In genomic region chr12:89450922-89451321, GRCh38 we compare ENCODE assay signal across 11 cellular contexts.
DNase-seq lines count a peak whose midpoint lies in the region; ATAC-seq, FAIRE-seq and TF ChIP-seq lines count a peak whose summit lies in the region.
"Had no signal": no experiment of that assay in that cellular context is flagged by ENCODE, and none has a peak within 500 bp of the region (broad histone marks: within the 10 kb centered on the region; RNA-seq: fewer than 3 reads in every experiment).

No MANE protein-coding gene starts in this region.

- no peak for FAIRE-seq in A549 (lab: Jason Lieb, UNC)

- no peak overlapping the region for H3K4me3 Mint-ChIP-seq in stimulated activated naive B cell treated with anti-CD40 and anti-IgM and Interleukin-4, amounts not matched to agents 10 μg/mL and 1 μg/mL and 100 μg/mL, for 72 hours
- H3K4me3 Mint-ChIP-seq: B cell had no signal

- no peak for TF ChIP-seq POLR2A in A549 (IDR thresholded peaks at IDR 0.05; ENCODE audit: low read length)

- H3K36me3 Mint-ChIP-seq in stimulated activated naive B cell treated with anti-CD40 and anti-IgM and Interleukin-4, amounts not matched to agents 10 μg/mL and 1 μg/mL and 100 μg/mL, for 72 hours, result peaks cover 15 to 20% of the 10 kb centered on the region in 2 donors

- no peaks in the 10 kb centered on the region for H3K27me3 Mint-ChIP-seq in stimulated activated naive B cell treated with anti-CD40 and anti-IgM and Interleukin-4, amounts not matched to agents 10 μg/mL and 1 μg/mL and 100 μg/mL, for 72 hours
- H3K27me3 Mint-ChIP-seq: B cell had no signal

- no peak for DNase-seq in A549 (ENCODE audit: low read depth in 1 of 2, low spot score in 1 of 2)
- peak; percentile 77 for DNase-seq in HT1080 (ENCODE audit: low read depth)
- peak; percentile 74 for DNase-seq in dermis blood vessel endothelial cell
- no peak for DNase-seq in psoas muscle
- no peak for DNase-seq in stimulated activated naive B cell treated with anti-CD40 and anti-IgM and Interleukin-4, amounts not matched to agents 10 μg/mL and 1 μg/mL and 100 μg/mL, for 72 hours
- DNase-seq: mucosa of descending colon; stimulated activated CD4-positive, alpha-beta T cell treated with anti-CD3 and anti-CD28 coated beads, Interleukin-4, amount 100 ng/mL, for 4 hours had no signal

- no peaks in the 10 kb centered on the region for H3K27me3 ChIP-seq in psoas muscle (ENCODE audit: insufficient read depth in 3 of 3, low read length in 2 of 3)

- peak in 1 of 2 experiments; percentile 45; a peak in 2 of 6 replicates for ATAC-seq in A549
- no peak for ATAC-seq in psoas muscle
- ATAC-seq in HG02610 (IDR thresholded peaks at IDR 0.05; ENCODE audit: unreplicated experiment), result no peak
- ATAC-seq in stimulated activated naive B cell treated with anti-CD40 and anti-IgM and Interleukin-4, amounts not matched to agents 10 μg/mL and 1 μg/mL and 100 μg/mL, for 72 hours (replicated peaks), result no peak
- ATAC-seq in HG02852 (IDR thresholded peaks at IDR 0.05; ENCODE audit: unreplicated experiment), result no peak

- POLR2A ChIA-PET in A549 (lab: Yijun Ruan, JAX), result interaction anchor here (1.0 kb wide), 1 partner anchor 99 kb away, joined by 6 read pairs; the partner anchor contains the start of gene DUSP6

- CTCF ChIA-PET in A549 (lab: Yijun Ruan, JAX), result interaction anchor here (1.0 to 1.8 kb wide), 5 partner anchors 10 to 434 kb away, joined by 3 to 8 read pairs (median 4); no protein-coding TSS in a partner anchor

- H3K4me1 Mint-ChIP-seq in stimulated activated naive B cell treated with anti-CD40 and anti-IgM and Interleukin-4, amounts not matched to agents 10 μg/mL and 1 μg/mL and 100 μg/mL, for 72 hours, result peaks cover 5 to 6% of the 10 kb centered on the region in 2 donors
- H3K4me1 Mint-ChIP-seq: B cell had no signal

- H3K9me3 Mint-ChIP-seq in stimulated activated naive B cell treated with anti-CD40 and anti-IgM and Interleukin-4, amounts not matched to agents 10 μg/mL and 1 μg/mL and 100 μg/mL, for 72 hours, result no peaks in the 10 kb centered on the region

- no peak overlapping the region for H3K27ac Mint-ChIP-seq in stimulated activated naive B cell treated with anti-CD40 and anti-IgM and Interleukin-4, amounts not matched to agents 10 μg/mL and 1 μg/mL and 100 μg/mL, for 72 hours
- H3K27ac Mint-ChIP-seq: B cell had no signal

- H3K36me3 ChIP-seq in mesodermal cell (ENCODE audit: control insufficient read depth, insufficient read depth, low read length), result no peaks in the 10 kb centered on the region
- H3K36me3 ChIP-seq in psoas muscle (ENCODE audit: insufficient read depth in 1 of 2, low read depth in 1 of 2), result no peaks in the 10 kb centered on the region

- TF ChIP-seq CTCF in A549 (IDR thresholded peaks at IDR 0.05) (no peak), psoas muscle (IDR thresholded peaks at IDR 0.05) (no peak)

- no peak for TF ChIP-seq EP300 in A549 (IDR thresholded peaks at IDR 0.05)

- H3K27ac ChIP-seq in A549 (no peak overlapping the region), mesodermal cell (ENCODE audit: low read depth, low read length, severe bottlenecking) (peak overlapping the region; percentile 100), psoas muscle (no peak overlapping the region)

- TF ChIP-seq RAD21 in A549 (conservative IDR thresholded peaks at IDR 0.05 in 1 of 2, IDR thresholded peaks at IDR 0.05 in 1 of 2), result no peak

- H3K4me3 ChIP-seq in A549 (no peak overlapping the region), mesodermal cell (ENCODE audit: extremely low read depth, insufficient read depth, low read length, poor library complexity, severe bottlenecking) (no peak overlapping the region), psoas muscle (no peak overlapping the region)
- H3K4me3 ChIP-seq: mucosa of descending colon had no signal

- H3K4me1 ChIP-seq in A549 (peaks cover 15% of the 10 kb centered on the region; the same call in 2 of the 3 replicates), mesodermal cell (ENCODE audit: control insufficient read depth, insufficient read depth, low read length, poor library complexity, severe bottlenecking) (peaks cover 41% of the 10 kb centered on the region), psoas muscle (peaks cover 12% of the 10 kb centered on the region)

- intact Hi-C loops in psoas muscle (cut with DNase I), result no loop called here

- H3K4me2 ChIP-seq in A549, result peak overlapping the region; percentile 46; the same call in 2 of the 3 replicates

- no peaks in the 10 kb centered on the region for H3K9me3 ChIP-seq in A549
- no peaks in the 10 kb centered on the region for H3K9me3 ChIP-seq in mesodermal cell (ENCODE audit: control insufficient read depth, low read length)
- no peaks in the 10 kb centered on the region for H3K9me3 ChIP-seq in psoas muscle

TF ChIP-seq in A549, 52 proteins besides CTCF, POLR2A, EP300 and RAD21:
- TF ChIP-seq JUNB (IDR thresholded peaks at IDR 0.05), result no peak
- no peak for TF ChIP-seq NFE2L2 (conservative IDR thresholded peaks at IDR 0.05; ENCODE audit: low read length)
- TF ChIP-seq HEYL (CRISPR knock-in tag; IDR thresholded peaks at IDR 0.05), result no peak
- no peak for TF ChIP-seq ESRRA (IDR thresholded peaks at IDR 0.05; ENCODE audit: borderline replicate concordance, low read length)
- no peak for TF ChIP-seq MYC (IDR thresholded peaks at IDR 0.05; ENCODE audit: borderline replicate concordance, low read length)
- TF ChIP-seq PHF8 (IDR thresholded peaks at IDR 0.05; ENCODE audit: borderline replicate concordance, low read depth), result no peak
- TF ChIP-seq KDM1A (IDR thresholded peaks at IDR 0.05; ENCODE audit: low read depth), result no peak
- no peak for TF ChIP-seq TP53 (CRISPR knock-in tag; IDR thresholded peaks at IDR 0.05)
- no peak for TF ChIP-seq SMC3 (IDR thresholded peaks at IDR 0.05)
TF ChIP-seq in A549: peak in this region for 0.

Comparison
In these comparisons a context has a peak if more than half of its experiments do, and no peak if none do; other contexts are left out.
1. DNase-seq: peak in HT1080 (single experiment) and dermis blood vessel endothelial cell (single experiment); none in A549 (0 of 2), psoas muscle (0 of 2) and stimulated activated naive B cell treated with anti-CD40 and anti-IgM and Interleukin-4, amounts not matched to agents 10 μg/mL and 1 μg/mL and 100 μg/mL, for 72 hours (single experiment).